23 cellular contexts compared by ENCODE assay signal in genomic region chr5:11149136-11149535, GRCh38.
DNase-seq lines count a peak whose midpoint lies in the region; ATAC-seq and TF ChIP-seq lines count a peak whose summit lies in the region.
"Had no signal": no experiment of that assay in that cellular context is flagged by ENCODE, and none has a peak within 500 bp of the region (broad histone marks: within the 10 kb centered on the region; RNA-seq: fewer than 3 reads in every experiment).

No MANE protein-coding gene starts in this region.

- DNase-seq in NCI-H2081 (lab: John Stamatoyannopoulos, UW) (peak; percentile 44 to 66), NCI-H2081 treated with DMSO at 0.1 percent for 48 hours (lab: John Stamatoyannopoulos, UW) (no peak), NCI-H748 treated with DMSO at 0.1 percent for 48 hours (lab: John Stamatoyannopoulos, UW) (peak; percentile 90), lung microvascular endothelial cell (ENCODE audit: low read depth in 2 of 2) (peak; percentile 4 to 77), esophagus squamous epithelium (lab: John Stamatoyannopoulos, UW) (no peak), left ventricle myocardium superior (no peak)
- no peak for DNase-seq in naive thymus-derived CD8-positive, alpha-beta T cell
- DNase-seq: AML-193; C1 segment of cervical spinal cord; Calu3; CD8-positive, alpha-beta T cell; DMS153; GOT3; HCEC 1CT; NCI-H1436 treated with DMSO at 0.1 percent for 48 hours; NCI-H1930; NCI-H446; NCI-H526; NK-92 treated with Interleukin-12 subunit alpha and Interleukin-12 subunit beta, amount 100 ng/mL, for 24 hours; SIG-M5; SK-N-SH had no signal

- no peaks in the 10 kb centered on the region for H3K36me3 ChIP-seq in esophagus squamous epithelium

- no peak for ATAC-seq in naive thymus-derived CD8-positive, alpha-beta T cell
- no peak for ATAC-seq in left ventricle myocardium superior
- ATAC-seq: CD8-positive, alpha-beta T cell; Panc1 had no signal

- no peak overlapping the region for H3K27ac Mint-ChIP-seq in naive thymus-derived CD8-positive, alpha-beta T cell
- H3K27ac Mint-ChIP-seq: CD8-positive, alpha-beta T cell; IgD-negative memory B cell had no signal

- H3K27me3 ChIP-seq in esophagus squamous epithelium: no peaks in the 10 kb centered on the region

- H3K9me3 Mint-ChIP-seq in naive thymus-derived CD8-positive, alpha-beta T cell: no peaks in the 10 kb centered on the region
- H3K9me3 Mint-ChIP-seq: CD8-positive, alpha-beta T cell had no signal

- no peak overlapping the region for H3K4me3 ChIP-seq in esophagus squamous epithelium

- H3K27ac ChIP-seq in esophagus squamous epithelium: no peak overlapping the region

- TF ChIP-seq POLR2A in esophagus squamous epithelium (IDR thresholded peaks at IDR 0.05): no peak

- H3K4me3 Mint-ChIP-seq in naive thymus-derived CD8-positive, alpha-beta T cell: no peak overlapping the region
- H3K4me3 Mint-ChIP-seq: CD8-positive, alpha-beta T cell; IgD-negative memory B cell had no signal

- H3K4me1 Mint-ChIP-seq in naive thymus-derived CD8-positive, alpha-beta T cell: no peaks in the 10 kb centered on the region
- H3K4me1 Mint-ChIP-seq: IgD-negative memory B cell had no signal

- 58 to 70% methylated on average over 7 to 8 of the region's 8 CpGs for WGBS in esophagus squamous epithelium, 2 donors

- POLR2A ChIA-PET in naive thymus-derived CD8-positive, alpha-beta T cell (lab: Charles Lee): no interaction called here

- no peak for TF ChIP-seq CTCF in esophagus squamous epithelium (IDR thresholded peaks at IDR 0.05)

- intact Hi-C loops in esophagus squamous epithelium (cut with DNase I): no loop called here
- intact Hi-C loops in left ventricle myocardium superior (cut with micrococcal nuclease): no loop called here

- H3K4me1 ChIP-seq in esophagus squamous epithelium: no peaks in the 10 kb centered on the region

- H3K36me3 Mint-ChIP-seq in naive thymus-derived CD8-positive, alpha-beta T cell: no peaks in the 10 kb centered on the region
- H3K36me3 Mint-ChIP-seq: CD8-positive, alpha-beta T cell; IgD-negative memory B cell had no signal

- peaks cover 0 to 12% (median 7%) of the 10 kb centered on the region in 5 donors for H3K27me3 Mint-ChIP-seq in naive thymus-derived CD8-positive, alpha-beta T cell

- no peaks in the 10 kb centered on the region for H3K9me3 ChIP-seq in esophagus squamous epithelium
- H3K9me3 ChIP-seq: SK-N-SH had no signal

Comparison
In these comparisons a context has a peak if more than half of its experiments do, and no peak if none do; other contexts are left out.
1. DNase-seq: peak in NCI-H2081 (2 of 2), NCI-H748 treated with DMSO at 0.1 percent for 48 hours (single experiment) and lung microvascular endothelial cell (2 of 2); none in NCI-H2081 treated with DMSO at 0.1 percent for 48 hours (single experiment), esophagus squamous epithelium (single experiment), naive thymus-derived CD8-positive, alpha-beta T cell (0 of 10) and left ventricle myocardium superior (single experiment).